ENCODE assay signal across 1 cellular context in genomic region chr6:32107447-32107846, GRCh38.
TF ChIP-seq lines count a peak whose summit lies in the region.

No MANE protein-coding gene starts in this region.

TF ChIP-seq in K562, 482 proteins besides CTCF, POLR2A, EP300 and RAD21:
- TF ChIP-seq HCFC1 (IDR thresholded peaks at IDR 0.05; ENCODE audit: low read depth, low read length), result no peak
- TF ChIP-seq BRD4 (IDR thresholded peaks at IDR 0.05), result no peak
- no peak for TF ChIP-seq ZNF282 (CRISPR knock-in tag; IDR thresholded peaks at IDR 0.05)
- TF ChIP-seq ZNF347 (CRISPR knock-in tag; IDR thresholded peaks at IDR 0.05; ENCODE audit: low read depth), result no peak
- TF ChIP-seq TOE1 (IDR thresholded peaks at IDR 0.05; ENCODE audit: borderline replicate concordance), result no peak
- no peak for TF ChIP-seq TOE1 (CRISPR knock-in tag; IDR thresholded peaks at IDR 0.05; ENCODE audit: borderline replicate concordance, low read depth)
- no peak for TF ChIP-seq UBTF (IDR thresholded peaks at IDR 0.05; ENCODE audit: borderline replicate concordance in 1 of 2, low read depth in 2 of 2, low read length in 2 of 2)
- TF ChIP-seq GABPA (tag; conservative IDR thresholded peaks at IDR 0.05; ENCODE audit: low read depth), result no peak
- TF ChIP-seq ZNF699 (CRISPR knock-in tag; IDR thresholded peaks at IDR 0.05; ENCODE audit: insufficient replicate concordance), result no peak
- TF ChIP-seq SMARCE1 (IDR thresholded peaks at IDR 0.05), result no peak
- TF ChIP-seq KAT2B (IDR thresholded peaks at IDR 0.05; ENCODE audit: low read depth, low read length), result no peak
- no peak for TF ChIP-seq CREM (IDR thresholded peaks at IDR 0.05; ENCODE audit: low read depth)
- TF ChIP-seq HMGN3 (IDR thresholded peaks at IDR 0.05; ENCODE audit: borderline replicate concordance, extremely low read depth, insufficient read length, low read depth, low read length), result no peak
- no peak for TF ChIP-seq SRSF7 (optimal IDR thresholded peaks at IDR 0.05; ENCODE audit: low read depth, low read length)
- TF ChIP-seq SMAD3 (CRISPR knock-in tag; conservative IDR thresholded peaks at IDR 0.05), result no peak
- no peak for TF ChIP-seq E2F8 (IDR thresholded peaks at IDR 0.05; ENCODE audit: low read depth, partially characterized antibody)
